27 cellular contexts compared by ENCODE assay signal in genomic region chr1:63709267-63709828, GRCh38.
"Had no signal": no experiment of that assay in that cellular context is flagged by ENCODE, and none has a peak within 500 bp of the region (broad histone marks: within the 10 kb centered on the region; RNA-seq: fewer than 3 reads in every experiment).

No MANE protein-coding gene starts in this region.

- H3K27ac Mint-ChIP-seq: activated CD4-positive, alpha-beta memory T cell treated with anti-CD3 and anti-CD28 coated beads, Interleukin-2, amount 10 ng/mL, durations not matched to agents 7 days and 5 days; activated CD4-positive, alpha-beta T cell treated with anti-CD3 and anti-CD28 coated beads, Interleukin-2, amount 10 ng/mL, durations not matched to agents 7 days and 5 days; activated naive CD4-positive, alpha-beta T cell treated with anti-CD3 and anti-CD28 coated beads, Interleukin-2, amount 10 ng/mL, durations not matched to agents 7 days and 5 days; activated naive CD4-positive, alpha-beta T cell treated with anti-CD3 and anti-CD28 coated beads, Interleukin-2, amount 50 U/mL, for 72 hours; activated naive CD8-positive, alpha-beta T cell treated with anti-CD3 and anti-CD28 coated beads, Interleukin-2, amount 10 ng/mL, durations not matched to agents 7 days and 5 days; activated T-cell treated with anti-CD3 and anti-CD28 coated beads, Interleukin-2, amount 50 U/mL, for 24 hours; activated T-cell treated with anti-CD3 and anti-CD28 coated beads, Interleukin-2, amount 50 U/mL, for 72 hours had no signal

- H3K4me1 ChIP-seq: breast epithelium had no signal

- ATAC-seq: activated naive CD4-positive, alpha-beta T cell treated with anti-CD3 and anti-CD28 coated beads, Interleukin-2, amount 50 U/mL, for 72 hours; activated T-cell treated with anti-CD3 and anti-CD28 coated beads, Interleukin-2, amount 50 U/mL, for 72 hours; gastroesophageal sphincter had no signal

- H3K4me1 Mint-ChIP-seq: activated CD4-positive, alpha-beta memory T cell treated with anti-CD3 and anti-CD28 coated beads, Interleukin-2, amount 10 ng/mL, durations not matched to agents 7 days and 5 days; activated CD4-positive, alpha-beta T cell treated with anti-CD3 and anti-CD28 coated beads, Interleukin-2, amount 10 ng/mL, durations not matched to agents 7 days and 5 days; activated naive CD4-positive, alpha-beta T cell treated with anti-CD3 and anti-CD28 coated beads, Interleukin-2, amount 10 ng/mL, durations not matched to agents 7 days and 5 days; activated naive CD8-positive, alpha-beta T cell treated with anti-CD3 and anti-CD28 coated beads, Interleukin-2, amount 10 ng/mL, durations not matched to agents 7 days and 5 days had no signal

- H3K4me3 ChIP-seq: ascending aorta, breast epithelium, cardiac muscle cell, colonic mucosa, esophagus squamous epithelium, gastroesophageal sphincter had no signal

- H3K9me3 Mint-ChIP-seq: activated CD4-positive, alpha-beta memory T cell treated with anti-CD3 and anti-CD28 coated beads, Interleukin-2, amount 10 ng/mL, durations not matched to agents 7 days and 5 days; activated CD4-positive, alpha-beta T cell treated with anti-CD3 and anti-CD28 coated beads, Interleukin-2, amount 10 ng/mL, durations not matched to agents 7 days and 5 days; activated naive CD4-positive, alpha-beta T cell treated with anti-CD3 and anti-CD28 coated beads, Interleukin-2, amount 10 ng/mL, durations not matched to agents 7 days and 5 days; activated naive CD4-positive, alpha-beta T cell treated with anti-CD3 and anti-CD28 coated beads, Interleukin-2, amount 50 U/mL, for 72 hours; activated naive CD8-positive, alpha-beta T cell treated with anti-CD3 and anti-CD28 coated beads, Interleukin-2, amount 10 ng/mL, durations not matched to agents 7 days and 5 days; activated T-cell treated with anti-CD3 and anti-CD28 coated beads, Interleukin-2, amount 50 U/mL, for 24 hours; activated T-cell treated with anti-CD3 and anti-CD28 coated beads, Interleukin-2, amount 50 U/mL, for 72 hours; brain had no signal

- H3K4me3 Mint-ChIP-seq: activated CD4-positive, alpha-beta memory T cell treated with anti-CD3 and anti-CD28 coated beads, Interleukin-2, amount 10 ng/mL, durations not matched to agents 7 days and 5 days; activated CD4-positive, alpha-beta T cell treated with anti-CD3 and anti-CD28 coated beads, Interleukin-2, amount 10 ng/mL, durations not matched to agents 7 days and 5 days; activated naive CD4-positive, alpha-beta T cell treated with anti-CD3 and anti-CD28 coated beads, Interleukin-2, amount 10 ng/mL, durations not matched to agents 7 days and 5 days; activated naive CD8-positive, alpha-beta T cell treated with anti-CD3 and anti-CD28 coated beads, Interleukin-2, amount 10 ng/mL, durations not matched to agents 7 days and 5 days; activated T-cell treated with anti-CD3 and anti-CD28 coated beads, Interleukin-2, amount 50 U/mL, for 24 hours; activated T-cell treated with anti-CD3 and anti-CD28 coated beads, Interleukin-2, amount 50 U/mL, for 72 hours; brain had no signal

- H3K36me3 Mint-ChIP-seq: activated naive CD4-positive, alpha-beta T cell treated with anti-CD3 and anti-CD28 coated beads, Interleukin-2, amount 10 ng/mL, durations not matched to agents 7 days and 5 days; activated naive CD4-positive, alpha-beta T cell treated with anti-CD3 and anti-CD28 coated beads, Interleukin-2, amount 50 U/mL, for 72 hours; activated naive CD8-positive, alpha-beta T cell treated with anti-CD3 and anti-CD28 coated beads, Interleukin-2, amount 10 ng/mL, durations not matched to agents 7 days and 5 days; brain had no signal

- H3K9me3 ChIP-seq: ascending aorta, breast epithelium, colonic mucosa, esophagus squamous epithelium, gastroesophageal sphincter had no signal

- H3K27me3 ChIP-seq: ascending aorta, breast epithelium, cardiac muscle cell, colonic mucosa, gastroesophageal sphincter had no signal

- H3K36me3 ChIP-seq: ascending aorta, breast epithelium, cardiac muscle cell, colonic mucosa, esophagus squamous epithelium, gastroesophageal sphincter had no signal

- H3K27me3 Mint-ChIP-seq: activated CD4-positive, alpha-beta memory T cell treated with anti-CD3 and anti-CD28 coated beads, Interleukin-2, amount 10 ng/mL, durations not matched to agents 7 days and 5 days; brain had no signal

- H3K27ac ChIP-seq: ascending aorta, breast epithelium, cardiac muscle cell, colonic mucosa, epithelial cell of prostate, esophagus squamous epithelium, gastroesophageal sphincter had no signal

- DNase-seq: activated CD4-positive, alpha-beta memory T cell treated with anti-CD3 and anti-CD28 coated beads, Interleukin-2, amount 10 ng/mL, durations not matched to agents 7 days and 5 days; activated CD4-positive, alpha-beta T cell treated with anti-CD3 and anti-CD28 coated beads for 1 hour; activated CD4-positive, alpha-beta T cell treated with anti-CD3 and anti-CD28 coated beads for 4 hours; activated CD4-positive, alpha-beta T cell treated with anti-CD3 and anti-CD28 coated beads, Interleukin-2, amount 10 ng/mL, durations not matched to agents 7 days and 5 days; activated CD4-positive, alpha-beta T cell treated with anti-CD3 and anti-CD28 coated beads, Interleukin-2, amount 50 U/mL, for 4 hours; activated CD8-positive, alpha-beta memory T cell treated with anti-CD3 and anti-CD28 coated beads, Interleukin-2, amount 50 U/mL, for 48 hours; activated gamma-delta T cell; activated naive CD4-positive, alpha-beta T cell; activated naive CD4-positive, alpha-beta T cell treated with anti-CD3 and anti-CD28 coated beads, Interleukin-2, amount 10 ng/mL, durations not matched to agents 7 days and 5 days; activated naive CD8-positive, alpha-beta T cell treated with anti-CD3 and anti-CD28 coated beads, Interleukin-2, amount 10 ng/mL, durations not matched to agents 7 days and 5 days; activated T-cell treated with anti-CD3 and anti-CD28 coated beads for 4 hours; activated T-cell treated with anti-CD3 and anti-CD28 coated beads, Interleukin-2, amount 50 U/mL, for 24 hours; activated T-cell treated with anti-CD3 and anti-CD28 coated beads, Interleukin-2, amount 50 U/mL, for 72 hours; central memory CD4-positive, alpha-beta T cell; cerebellar nuclear complex; colonic mucosa; effector CD8-positive, alpha-beta T cell; esophagus squamous epithelium; foreskin melanocyte; T-helper 2 cell had no signal
